8 cellular contexts compared by ENCODE assay signal in genomic region chr3:157204431-157204830, GRCh38. TPM values are rescaled to one million over a fixed set of nuclear protein-coding genes. Genes with fewer than 3 reads are reported as not detected.
DNase-seq lines count a peak whose midpoint lies in the region; ATAC-seq and TF ChIP-seq lines count a peak whose summit lies in the region.

No MANE protein-coding gene starts in this region.

- H3K4me1 ChIP-seq in OCI-LY7 (ENCODE audit: insufficient read depth, low read length, poor library complexity, severe bottlenecking) (no peaks in the 10 kb centered on the region), fibroblast of lung (ENCODE audit: control insufficient read depth, extremely low read depth, insufficient read depth, low read length) (peaks cover 4% of the 10 kb centered on the region), spleen (peaks cover 0 to 10% (median 4%) of the 10 kb centered on the region in 6 donors)

- H3K79me2 ChIP-seq in OCI-LY7 (ENCODE audit: insufficient read depth, low read depth, low read length) (no peaks in the 10 kb centered on the region), fibroblast of lung (ENCODE audit: control insufficient read depth, insufficient read depth, low read length) (no peaks in the 10 kb centered on the region)

- no peak for ATAC-seq in HG03039 (IDR thresholded peaks at IDR 0.05; ENCODE audit: unreplicated experiment)
- no peak for ATAC-seq in GM21360 (IDR thresholded peaks at IDR 0.05; ENCODE audit: unreplicated experiment)

- no peaks in the 10 kb centered on the region for H3K9me3 ChIP-seq in OCI-LY7 (ENCODE audit: low read length)
- no peaks in the 10 kb centered on the region for H3K9me3 ChIP-seq in fibroblast of lung (ENCODE audit: control insufficient read depth, insufficient read depth, low read depth, low read length)
- H3K9me3 ChIP-seq in spleen, result no peaks in the 10 kb centered on the region

- no peaks in the 10 kb centered on the region for H4K20me1 ChIP-seq in OCI-LY7 (ENCODE audit: insufficient read depth, low read length)
- no peaks in the 10 kb centered on the region for H4K20me1 ChIP-seq in fibroblast of lung (ENCODE audit: control insufficient read depth, extremely low read depth, insufficient read depth, low read length)

- POLR2A ChIA-PET in OCI-LY7 (lab: Charles Lee), result interaction anchor here (1.1 kb wide), 1 partner anchor 89 kb away, joined by 3 read pairs; no protein-coding TSS in a partner anchor

- H2AFZ ChIP-seq in OCI-LY7 (ENCODE audit: low read length) (no peak overlapping the region), fibroblast of lung (ENCODE audit: low read length) (no peak overlapping the region)

- H3K36me3 ChIP-seq in OCI-LY7 (ENCODE audit: insufficient read depth, low read length) (no peaks in the 10 kb centered on the region), fibroblast of lung (ENCODE audit: control insufficient read depth, insufficient read depth, low read length) (no peaks in the 10 kb centered on the region), spleen (peaks cover 0 to 5% (median 0%) of the 10 kb centered on the region in 6 donors)

- H3K27me3 ChIP-seq in fibroblast of lung (ENCODE audit: control insufficient read depth, insufficient read depth, low read length), result no peaks in the 10 kb centered on the region
- H3K27me3 ChIP-seq in spleen (replicated peaks in 1 of 7), result no peaks in the 10 kb centered on the region

- TF ChIP-seq POLR2A in spleen (IDR thresholded peaks at IDR 0.05), result no peak

- no peak overlapping the region for H3K27ac ChIP-seq in OCI-LY7 (ENCODE audit: low read depth, low read length, poor library complexity, severe bottlenecking)
- no peak overlapping the region for H3K27ac ChIP-seq in fibroblast of lung (ENCODE audit: insufficient read depth, low read length)
- H3K27ac ChIP-seq in spleen, result no peak overlapping the region

- H3K9me2 ChIP-seq in OCI-LY7 (ENCODE audit: insufficient read depth, low read length), result no peaks in the 10 kb centered on the region

- H3K4me3 ChIP-seq in OCI-LY7 (ENCODE audit: low read depth, low read length, poor library complexity, severe bottlenecking) (no peak overlapping the region), fibroblast of lung (replicated peaks in 1 of 4; ENCODE audit: control extremely low read depth in 1 of 4, insufficient read depth in 1 of 4, low read depth in 3 of 4, low read length in 4 of 4) (no peak overlapping the region), spleen (no peak overlapping the region)

- TF ChIP-seq CTCF in OCI-LY7 (conservative IDR thresholded peaks at IDR 0.05; ENCODE audit: low read length), result peak; percentile 66
- TF ChIP-seq CTCF in fibroblast of lung (conservative IDR thresholded peaks at IDR 0.05 in 1 of 2, IDR thresholded peaks at IDR 0.05 in 1 of 2; ENCODE audit: low read depth in 1 of 2, low read length in 2 of 2), result peak in 1 of 2 donors; percentile 43
- TF ChIP-seq CTCF in spleen (IDR thresholded peaks at IDR 0.05 in 8 of 11, conservative IDR thresholded peaks at IDR 0.05 in 3 of 11), result peak in 10 of 11 experiments; percentile 11 to 60 (median 46)

- CTCF ChIA-PET in OCI-LY7 (lab: Charles Lee; ENCODE audit: unreplicated experiment), result no interaction called here

- intact Hi-C loops in OCI-LY7 (cut with micrococcal nuclease; ENCODE audit: unreplicated experiment) (loop anchor here (10.0 kb wide), 1 partner anchor 1050 kb away; no protein-coding TSS in a partner anchor), spleen (cut with DNase I; ENCODE audit: low total_unique reads) (loop anchor here (5.0 kb wide), 2 partner anchors 288 to 1052 kb away; no protein-coding TSS in a partner anchor)

- DNase-seq in NCI-H2081 (lab: John Stamatoyannopoulos, UW), result peak; percentile 24 to 52
- no peak for DNase-seq in NCI-H2081 treated with DMSO at 0.1 percent for 48 hours (lab: John Stamatoyannopoulos, UW)
- DNase-seq in OCI-LY7 (ENCODE audit: low spot score), result no peak
- DNase-seq in fibroblast of lung (ENCODE audit: low read depth in 2 of 2), result peak; percentile 24 to 82
- no peak for DNase-seq in spleen
- DNase-seq in GM19240 (ENCODE audit: insufficient read length, low spot score), result no peak

- H3K4me2 ChIP-seq in OCI-LY7 (ENCODE audit: low read length), result no peak overlapping the region
- H3K4me2 ChIP-seq in fibroblast of lung (ENCODE audit: extremely low read depth, insufficient read depth, low read length), result no peak overlapping the region

- H3K9ac ChIP-seq in fibroblast of lung (ENCODE audit: insufficient read depth, low read length), result no peak overlapping the region

- no TSS peak for BruUV-seq in OCI-LY7 (replicated peaks; lab: Mats Ljungman, UMichigan)

- 28 to 48% (median 34%) methylated on average over 1 of the region's 1 CpG for WGBS in spleen, 5 donors

RNA-seq across cellular contexts. Expression of gene CCNL1, which starts 44.5 kb away (rescaled TPM):
- 221 and 280 TPM in 2 replicates for total RNA-seq in OCI-LY7 (2014; rRNA removed; shearing (Covaris generic))
- total RNA-seq in OCI-LY7 (2022), result 158 and 190 TPM in 2 replicates
- total RNA-seq in fibroblast of lung, result 140 and 219 TPM in 2 replicates
- 63.8 and 88.2 TPM in 2 replicates for polyA plus RNA-seq in fibroblast of lung
- 27.8 and 35.7 TPM in 2 replicates for polyA plus RNA-seq in fibroblast of lung (2012)
- 12.2 and 31.2 TPM in 2 replicates for polyA minus RNA-seq in fibroblast of lung (ENCODE audit: low replicate concordance)
- 100 to 1,000 TPM; 187 to 405 (median 247) TPM for total RNA-seq in spleen
- 100 to 1,000 TPM in 2 of 3 donors, 10 to 100 TPM in 1; 76.9 to 168 (median 115) TPM for polyA plus RNA-seq in spleen

Comparison
In these comparisons a context has a peak if more than half of its experiments do, and no peak if none do; other contexts are left out.
1. DNase-seq: peak in NCI-H2081 (2 of 2) and fibroblast of lung (2 of 2); none in NCI-H2081 treated with DMSO at 0.1 percent for 48 hours (single experiment), OCI-LY7 (single experiment), spleen (single experiment) and GM19240 (single experiment).